Comparison of ENCODE assay signal across 15 cellular contexts in the genomic region with DNA sequence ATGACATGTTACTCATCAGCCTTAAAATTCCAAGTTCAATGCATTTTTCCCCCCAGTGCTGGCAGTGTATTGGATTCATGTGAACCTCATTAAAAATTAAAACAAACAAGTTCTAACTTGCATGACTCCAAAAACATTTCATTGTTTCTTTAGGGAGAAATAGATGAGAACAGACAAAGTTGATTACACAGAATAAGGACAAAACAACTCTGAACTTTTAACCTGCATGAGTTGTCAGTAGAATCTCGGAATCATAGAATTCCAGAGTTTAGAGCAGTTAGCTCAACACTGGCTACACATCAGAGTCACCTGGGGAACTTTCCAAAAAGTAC.
A peak's percentile ranks its signal among the peaks of the same experiment; 100 is the strongest.
DNase-seq lines count a peak whose midpoint lies in the region; ATAC-seq, FAIRE-seq and TF ChIP-seq lines count a peak whose summit lies in the region.
"Had no signal": no experiment of that assay in that cellular context is flagged by ENCODE, and none has a peak within 500 bp of the region (broad histone marks: within the 10 kb centered on the region; RNA-seq: fewer than 3 reads in every experiment).

No MANE protein-coding gene starts in this region.

- no peak overlapping the region for H3K4me3 ChIP-seq in endothelial cell of umbilical vein (replicated peaks in 1 of 3; ENCODE audit: insufficient read depth in 1 of 3, low read depth in 1 of 3, low read length in 3 of 3)
- no peak overlapping the region for H3K4me3 ChIP-seq in osteoblast (ENCODE audit: insufficient read depth, low read length)
- no peak overlapping the region for H3K4me3 ChIP-seq in transverse colon
- H3K4me3 ChIP-seq: colonic mucosa, HAP-1, SK-N-MC had no signal

- no peak overlapping the region for H3K4me2 ChIP-seq in endothelial cell of umbilical vein (ENCODE audit: insufficient read depth, low read length)
- peak overlapping the region; percentile 76 for H3K4me2 ChIP-seq in osteoblast (ENCODE audit: insufficient read depth, low read length)

- H3K27ac Mint-ChIP-seq in activated naive CD4-positive, alpha-beta T cell treated with anti-CD3 and anti-CD28 coated beads, Interleukin-2, amount 50 U/mL, for 72 hours: no peak overlapping the region
- H3K27ac Mint-ChIP-seq: CD14-positive monocyte, progenitor cell of endocrine pancreas had no signal

- H3K4me1 ChIP-seq in endothelial cell of umbilical vein (ENCODE audit: control insufficient read depth, extremely low read depth, insufficient read depth, low read length) (peaks cover 2% of the 10 kb centered on the region), osteoblast (ENCODE audit: insufficient read depth, low read length) (peaks cover 43% of the 10 kb centered on the region), transverse colon (no peaks in the 10 kb centered on the region)
- H3K4me1 ChIP-seq: colonic mucosa, HAP-1 had no signal

- intact Hi-C loops in endothelial cell of umbilical vein (cut with micrococcal nuclease): no loop called here
- intact Hi-C loops in transverse colon (cut with DNase I; ENCODE audit: low total_unique reads): no loop called here

- BruUV-seq in endothelial cell of umbilical vein (replicated peaks; lab: Mats Ljungman, UMichigan): no TSS peak

- no peak for ATAC-seq in activated naive CD4-positive, alpha-beta T cell treated with anti-CD3 and anti-CD28 coated beads, Interleukin-2, amount 50 U/mL, for 72 hours
- no peak for ATAC-seq in HG02970 (IDR thresholded peaks at IDR 0.05; ENCODE audit: low FRiP score, unreplicated experiment)

- TF ChIP-seq EP300 in transverse colon (IDR thresholded peaks at IDR 0.05; ENCODE audit: low read depth): no peak

- no peaks in the 10 kb centered on the region for H3K9me3 Mint-ChIP-seq in activated naive CD4-positive, alpha-beta T cell treated with anti-CD3 and anti-CD28 coated beads, Interleukin-2, amount 50 U/mL, for 72 hours
- H3K9me3 Mint-ChIP-seq: CD14-positive monocyte had no signal

- H2AFZ ChIP-seq in endothelial cell of umbilical vein (ENCODE audit: low read depth, low read length): no peak overlapping the region
- no peak overlapping the region for H2AFZ ChIP-seq in osteoblast (ENCODE audit: low read length)

- H3K36me3 Mint-ChIP-seq in activated naive CD4-positive, alpha-beta T cell treated with anti-CD3 and anti-CD28 coated beads, Interleukin-2, amount 50 U/mL, for 72 hours: no peaks in the 10 kb centered on the region
- H3K36me3 Mint-ChIP-seq: CD14-positive monocyte had no signal

- H3K9me3 ChIP-seq in endothelial cell of umbilical vein (replicated peaks; ENCODE audit: control insufficient read depth, insufficient read depth, low read length): no peaks in the 10 kb centered on the region
- H3K9me3 ChIP-seq in osteoblast (ENCODE audit: low read depth, low read length): no peaks in the 10 kb centered on the region
- H3K9me3 ChIP-seq in transverse colon: no peaks in the 10 kb centered on the region
- H3K9me3 ChIP-seq: colonic mucosa, HAP-1 had no signal

- H3K79me2 ChIP-seq in endothelial cell of umbilical vein (ENCODE audit: control insufficient read depth, insufficient read depth, low read length): no peaks in the 10 kb centered on the region
- H3K79me2 ChIP-seq in osteoblast (ENCODE audit: insufficient read depth, low read length): no peaks in the 10 kb centered on the region

- FAIRE-seq in endothelial cell of umbilical vein (lab: Jason Lieb, UNC): peak; percentile 49

- no peak overlapping the region for H3K27ac ChIP-seq in endothelial cell of umbilical vein (ENCODE audit: insufficient read depth, low read depth, low read length)
- H3K27ac ChIP-seq in osteoblast (ENCODE audit: low read depth, low read length): peak overlapping the region; percentile 89
- no peak overlapping the region for H3K27ac ChIP-seq in transverse colon
- H3K27ac ChIP-seq: colonic mucosa, SK-N-MC had no signal

- H3K36me3 ChIP-seq in endothelial cell of umbilical vein (ENCODE audit: control insufficient read depth in 2 of 2, extremely low read depth in 1 of 2, insufficient read depth in 2 of 2, low read length in 2 of 2) (no peaks in the 10 kb centered on the region), osteoblast (ENCODE audit: insufficient read depth, low read length) (no peaks in the 10 kb centered on the region), transverse colon (no peaks in the 10 kb centered on the region)
- H3K36me3 ChIP-seq: colonic mucosa, HAP-1 had no signal

- H3K27me3 ChIP-seq in endothelial cell of umbilical vein (ENCODE audit: control insufficient read depth in 2 of 2, insufficient read depth in 2 of 2, low read length in 2 of 2): no peaks in the 10 kb centered on the region
- no peaks in the 10 kb centered on the region for H3K27me3 ChIP-seq in osteoblast (ENCODE audit: insufficient read depth, low read length)
- H3K27me3 ChIP-seq in transverse colon: no peaks in the 10 kb centered on the region
- H3K27me3 ChIP-seq: colonic mucosa had no signal

- dilution Hi-C loops in endothelial cell of umbilical vein (cut with MboI; ENCODE audit: extremely low pct_ligation_motif_present, low sequenced_read_pairs): no loop called here

- DNase-seq in AG09319 (ENCODE audit: extremely low read depth, low read depth) (peak; percentile 84), RPMI7951 (ENCODE audit: low read depth) (peak; percentile 20), endothelial cell of umbilical vein (ENCODE audit: low read depth, low spot score) (peak; percentile 36), osteoblast (ENCODE audit: insufficient read length, low spot score, missing footprints) (peak; percentile 78), hepatic stellate cell (ENCODE audit: low spot score) (no peak), transverse colon (no peak)
- DNase-seq in activated naive CD4-positive, alpha-beta T cell treated with anti-CD3 and anti-CD28 coated beads, Interleukin-2, amount 50 U/mL, for 72 hours (ENCODE audit: low spot score in 2 of 2): no peak
- DNase-seq: activated naive CD4-positive, alpha-beta T cell; colonic mucosa; stimulated activated CD4-positive, alpha-beta T cell treated with anti-CD3 and anti-CD28 coated beads, Interleukin-2, amount 100 ng/mL, for 24 hours had no signal

- no peak overlapping the region for H3K9ac ChIP-seq in endothelial cell of umbilical vein (replicated peaks; ENCODE audit: extremely low read depth, insufficient read depth, low read length)

- TF ChIP-seq CTCF in AG09319 (IDR thresholded peaks at IDR 0.05; ENCODE audit: low read depth, low read length) (no peak), endothelial cell of umbilical vein (IDR thresholded peaks at IDR 0.05; ENCODE audit: extremely low read depth in 1 of 2, insufficient read depth in 1 of 2, low read depth in 1 of 2, low read length in 2 of 2) (no peak), osteoblast (IDR thresholded peaks at IDR 0.05; ENCODE audit: extremely low read depth, low read depth, low read length) (no peak), transverse colon (IDR thresholded peaks at IDR 0.05) (no peak)

- WGBS in transverse colon (ENCODE audit: low coverage in 1 of 2), 2 donors: 40 to 42% methylated on average over 1 of the region's 1 CpG

- CTCF ChIA-PET in endothelial cell of umbilical vein (lab: Charles Lee): interaction anchor here (1.0 kb wide), 1 partner anchor 409 kb away, joined by 3 read pairs; no protein-coding TSS in a partner anchor

- H3K9me1 ChIP-seq in endothelial cell of umbilical vein (replicated peaks; ENCODE audit: control insufficient read depth, extremely low read depth, insufficient read depth, low read length): no peaks in the 10 kb centered on the region

- POLR2A ChIA-PET in endothelial cell of umbilical vein (lab: Charles Lee): no interaction called here

- in situ Hi-C loops in transverse colon (cut with MboI; ENCODE audit: low pct_ligation_motif_present in 1 of 4, low pct_unique_long_range_greater_than_20kb in 1 of 4, low sequenced_read_pairs in 3 of 4): no loop called here

- H4K20me1 ChIP-seq in endothelial cell of umbilical vein (replicated peaks; ENCODE audit: control insufficient read depth, extremely low read depth, insufficient read depth, low read length) (no peaks in the 10 kb centered on the region), osteoblast (ENCODE audit: insufficient read depth, low read length) (no peaks in the 10 kb centered on the region)

- TF ChIP-seq POLR2A in endothelial cell of umbilical vein (IDR thresholded peaks at IDR 0.05; ENCODE audit: low read depth, low read length) (no peak), transverse colon (IDR thresholded peaks at IDR 0.05) (no peak)

TF ChIP-seq in endothelial cell of umbilical vein, 7 proteins besides CTCF, POLR2A, EP300 and RAD21:
- TF ChIP-seq POLR2AphosphoS5 (IDR thresholded peaks at IDR 0.05; ENCODE audit: insufficient read depth, low read depth, low read length): no peak
- no peak for TF ChIP-seq JUN (IDR thresholded peaks at IDR 0.05; ENCODE audit: borderline replicate concordance, insufficient read depth, insufficient read length, low read depth)
- TF ChIP-seq MYC (IDR thresholded peaks at IDR 0.05; ENCODE audit: low read depth, low read length): no peak

Comparison
In these comparisons a context has a peak if more than half of its experiments do, and no peak if none do; other contexts are left out.
1. DNase-seq: peak in AG09319 (single experiment), RPMI7951 (single experiment), endothelial cell of umbilical vein (single experiment) and osteoblast (single experiment); none in activated naive CD4-positive, alpha-beta T cell treated with anti-CD3 and anti-CD28 coated beads, Interleukin-2, amount 50 U/mL, for 72 hours (0 of 2), hepatic stellate cell (single experiment) and transverse colon (single experiment).